In the genomic region with DNA sequence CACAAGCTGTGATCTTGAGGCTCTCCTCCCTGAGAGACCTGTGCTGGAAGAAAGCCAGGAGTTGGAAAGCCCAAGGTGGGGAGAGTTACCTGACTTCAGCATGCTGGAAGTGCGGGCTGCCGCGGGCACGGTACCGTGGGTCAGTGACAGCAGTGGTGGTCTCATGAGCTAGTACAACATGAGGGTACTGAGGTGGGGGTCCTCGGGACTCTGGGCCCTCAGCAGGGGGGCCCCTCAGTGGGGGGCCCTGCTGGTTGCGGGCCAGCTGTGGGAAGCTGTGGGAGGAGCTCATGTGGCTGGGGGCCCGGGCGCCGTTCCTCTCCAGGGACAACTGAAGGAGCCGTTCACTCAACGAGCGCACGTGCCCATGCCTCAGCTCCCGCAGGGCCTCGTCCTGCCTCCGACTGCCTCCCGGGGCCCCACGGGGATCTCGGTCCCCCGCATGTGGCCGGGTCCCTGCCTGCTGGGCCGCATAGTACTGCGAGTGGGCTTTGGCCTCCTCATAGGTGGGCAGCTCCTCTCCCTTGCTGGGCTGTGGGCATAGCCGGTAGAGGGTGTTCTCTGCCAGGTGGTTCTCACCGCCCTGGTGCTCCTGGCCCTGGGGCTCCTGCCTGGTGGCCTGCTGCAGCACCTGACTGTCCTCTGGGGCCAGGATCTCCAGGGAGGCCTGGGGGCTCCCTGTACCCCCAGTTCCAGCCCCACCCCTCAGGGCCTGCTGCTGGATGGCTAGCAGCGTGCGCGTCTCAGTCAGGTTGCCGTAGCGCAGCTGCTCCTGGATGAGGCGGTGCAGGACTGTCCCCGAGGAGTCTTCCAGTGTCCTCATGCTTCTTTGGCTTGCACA, we compare ENCODE assay signal across 11 cellular contexts. TPM values are rescaled to one million over a fixed set of nuclear protein-coding genes. Genes with fewer than 3 reads are reported as not detected.
A peak's percentile ranks its signal among the peaks of the same experiment; 100 is the strongest.
DNase-seq lines count a peak whose midpoint lies in the region; ATAC-seq, FAIRE-seq and TF ChIP-seq lines count a peak whose summit lies in the region.
"Had no signal": no experiment of that assay in that cellular context is flagged by ENCODE, and none has a peak within 500 bp of the region (broad histone marks: within the 10 kb centered on the region; RNA-seq: fewer than 3 reads in every experiment).

No MANE protein-coding gene starts in this region.

- H2BK120ac ChIP-seq in H1 (replicated peaks; ENCODE audit: low read depth, low read length) = no peak overlapping the region

- peaks cover 16% of the 10 kb centered on the region; the same call in 1 of the 2 replicates for H3K23me2 ChIP-seq in H1 (ENCODE audit: low read depth, low read length)

- H3K36me3 ChIP-seq in heart right ventricle = peaks cover 0 to 62% (median 51%) of the 10 kb centered on the region in 9 donors
- peaks cover 28 to 60% (median 45%) of the 10 kb centered on the region in 4 experiments for H3K36me3 ChIP-seq in H1 (ENCODE audit: control insufficient read depth in 2 of 4, insufficient read depth in 4 of 4, low read length in 3 of 4)
- H3K36me3 ChIP-seq in neural progenitor cell = peaks cover 21% of the 10 kb centered on the region
- H3K36me3 ChIP-seq in aorta (ENCODE audit: control insufficient read depth in 1 of 2, insufficient read depth in 2 of 2, low read length in 1 of 2) = peaks cover 4 to 13% of the 10 kb centered on the region in 2 donors

- H2BK5ac ChIP-seq in H1 (ENCODE audit: low read depth, low read length) = no peak overlapping the region

- H3K18ac ChIP-seq in H1 (ENCODE audit: extremely low read depth, low read length) = 0 out of 2 replicates have a peak overlapping the region, but pooled peaks have one; percentile 17

- intact Hi-C loops in heart right ventricle (cut with DNase I) (loop anchor here in 6 of 10 donors (2.0 to 10.0 kb wide), 5 partner anchors 56 to 796 kb away; a partner anchor contains a TSS), Right ventricle myocardium inferior (cut with DNase I) (no loop called here), aorta (cut with DNase I) (loop anchor here (5.0 to 10.0 kb wide), 3 partner anchors 101 to 156 kb away; no protein-coding TSS in a partner anchor)

- H4K91ac ChIP-seq in H1 (replicated peaks; ENCODE audit: insufficient read length, low read length) = no peak overlapping the region

- H3K23ac ChIP-seq in H1 (ENCODE audit: insufficient read length) = no peak overlapping the region

- POLR2A ChIA-PET in H1 (lab: Charles Lee; ENCODE audit: partially characterized antibody) = interaction anchor here (0.6 to 45.2 kb wide), 23 partner anchors 10 to 158 kb away, joined by 3 to 1731 read pairs (median 3); a partner anchor contains a TSS

- CTCF ChIA-PET in H1 (lab: Charles Lee; ENCODE audit: partially characterized antibody) = interaction anchor here (0.6 to 14.7 kb wide), 15 partner anchors 9 to 146 kb away, joined by 3 to 144 read pairs (median 5); no protein-coding TSS in a partner anchor

- H3K27ac ChIP-seq in heart right ventricle (peak overlapping the region; percentile 22 to 100 (median 100)), H1 (ENCODE audit: low read depth, low read length) (no peak overlapping the region), neural progenitor cell (no peak overlapping the region), aorta (ENCODE audit: low read depth in 1 of 2, low read length in 2 of 2) (peak overlapping the region in 1 of 2 donors; percentile 59)

- peak overlapping the region; percentile 58 for H3K27ac Mint-ChIP-seq in neural progenitor cell
- no peak overlapping the region for H3K27ac Mint-ChIP-seq in T-helper 2 cell treated with Interferon-gamma antibody and Interleukin-4, amounts not matched to agents 5 μg/mL and 100 μg/mL, for 36 hours
- H3K27ac Mint-ChIP-seq: activated B cell treated with CpG ODN at 0.5 μM for 24 hours had no signal

- no peaks in the 10 kb centered on the region for H3K9me3 Mint-ChIP-seq in neural progenitor cell
- no peaks in the 10 kb centered on the region for H3K9me3 Mint-ChIP-seq in T-helper 2 cell treated with Interferon-gamma antibody and Interleukin-4, amounts not matched to agents 5 μg/mL and 100 μg/mL, for 36 hours
- H3K9me3 Mint-ChIP-seq: activated B cell treated with CpG ODN at 0.5 μM for 24 hours had no signal

- H3K4me2 ChIP-seq in H1 (ENCODE audit: insufficient read depth in 1 of 2, low read depth in 2 of 2, low read length in 2 of 2) (no peak overlapping the region; a peak in 1 of 4 replicates), neural progenitor cell (no peak overlapping the region)

- H3K4ac ChIP-seq in H1 (replicated peaks; ENCODE audit: insufficient read length, low read depth, low read length) = no peak overlapping the region

- H2BK12ac ChIP-seq in H1 (ENCODE audit: low read depth, low read length) = no peak overlapping the region

- peaks cover 36 to 86% (median 74%) of the 10 kb centered on the region in 9 donors for H3K4me1 ChIP-seq in heart right ventricle
- peaks cover 14 to 26% (median 19%) of the 10 kb centered on the region in 4 experiments for H3K4me1 ChIP-seq in H1 (replicated peaks in 1 of 4; ENCODE audit: control insufficient read depth in 3 of 4, insufficient read depth in 4 of 4, low read length in 3 of 4)
- peaks cover 49% of the 10 kb centered on the region for H3K4me1 ChIP-seq in neural progenitor cell
- H3K4me1 ChIP-seq in aorta (ENCODE audit: control insufficient read depth in 1 of 2, insufficient read depth in 2 of 2, low read length in 2 of 2) = no peaks in the 10 kb centered on the region

- H4K20me1 ChIP-seq in H1 (replicated peaks in 1 of 2; ENCODE audit: control insufficient read depth in 1 of 2, insufficient read depth in 2 of 2, low read length in 2 of 2) = peaks cover 22% of the 10 kb centered on the region in 2 experiments
- peaks cover 78% of the 10 kb centered on the region for H4K20me1 ChIP-seq in neural progenitor cell (ENCODE audit: low read depth)

- no peak for TF ChIP-seq EP300 in H1 (IDR thresholded peaks at IDR 0.05; ENCODE audit: borderline replicate concordance in 1 of 2, low read depth in 2 of 2, low read length in 2 of 2)

- no peak for FAIRE-seq in H1 (lab: Jason Lieb, UNC)
- FAIRE-seq: small intestine had no signal

- peaks cover 65% of the 10 kb centered on the region for H3F3A ChIP-seq in neural progenitor cell (ENCODE audit: low read depth)

- peaks cover 0 to 33% of the 10 kb centered on the region in 2 experiments; a peak in 2 of 4 replicates for H3K79me2 ChIP-seq in H1 (ENCODE audit: control insufficient read depth in 1 of 2, insufficient read depth in 2 of 2, low read length in 2 of 2)
- H3K79me2 ChIP-seq in neural progenitor cell (ENCODE audit: low read depth) = peaks cover 71% of the 10 kb centered on the region

- no peak for TF ChIP-seq RAD21 in H1 (IDR thresholded peaks at IDR 0.05 in 1 of 2, conservative IDR thresholded peaks at IDR 0.05 in 1 of 2; ENCODE audit: low read depth in 2 of 2, low read length in 2 of 2)

- H3K27me3 ChIP-seq in heart right ventricle (peaks cover 0 to 24% (median 0%) of the 10 kb centered on the region in 7 donors), H1 (replicated peaks in 1 of 4; ENCODE audit: control insufficient read depth in 3 of 4, extremely low read depth in 1 of 4, insufficient read depth in 3 of 4, low read length in 3 of 4) (peaks cover 0 to 10% (median 5%) of the 10 kb centered on the region in 4 experiments; a peak in 5 of 7 replicates), neural progenitor cell (peaks cover 9% of the 10 kb centered on the region), aorta (ENCODE audit: control insufficient read depth in 1 of 2, insufficient read depth in 2 of 2, low read length in 1 of 2) (no peaks in the 10 kb centered on the region)

- H2BK15ac ChIP-seq in H1 (ENCODE audit: low read length) = no peak overlapping the region

- no peak overlapping the region for H3K9ac ChIP-seq in H1 (replicated peaks in 1 of 4; ENCODE audit: extremely low read depth in 1 of 4, low read depth in 3 of 4, low read length in 3 of 4)
- H3K9ac ChIP-seq in neural progenitor cell = no peak overlapping the region

- no peak overlapping the region; the same call in 1 of the 2 replicates for H2BK20ac ChIP-seq in H1 (ENCODE audit: low read length)

- 35 to 43% methylated on average over 33 of the region's 33 CpGs for WGBS in heart right ventricle, 2 donors
- 93% methylated on average over 33 of the region's 33 CpGs; no CpG with 5 or more reads in 1 of the 2 experiments for WGBS in H1 (ENCODE audit: extremely low coverage in 1 of 2, insufficient coverage in 1 of 2, insufficient read length in 1 of 2, insufficient replicate concordance in 2 of 2, low coverage in 1 of 2, low lambda C conversion rate in 2 of 2, missing lambda C conversion rate in 1 of 2), 2 experiments
- 64 to 73% methylated on average over 33 of the region's 33 CpGs for WGBS in aorta, 2 donors

- no peak for ATAC-seq in heart right ventricle
- no peak for ATAC-seq in Right ventricle myocardium inferior
- ATAC-seq in aorta (ENCODE audit: low FRiP score) = no peak
- no peak for ATAC-seq in GM18909 (IDR thresholded peaks at IDR 0.05; ENCODE audit: poor library complexity, unreplicated experiment)

- H3K4me3 ChIP-seq in heart right ventricle = peak overlapping the region in 8 of 10 donors; percentile 2 to 94 (median 82)
- no peak overlapping the region for H3K4me3 ChIP-seq in H1 (ENCODE audit: extremely low read depth in 1 of 4, insufficient read depth in 2 of 4, low read depth in 3 of 4, low read length in 4 of 4)
- H3K4me3 ChIP-seq in neural progenitor cell = no peak overlapping the region
- no peak overlapping the region for H3K4me3 ChIP-seq in aorta (ENCODE audit: low read length in 2 of 2)

- H2AFZ ChIP-seq in H1 (ENCODE audit: low read length) = no peak overlapping the region
- no peak overlapping the region for H2AFZ ChIP-seq in neural progenitor cell (replicated peaks)

- H4K8ac ChIP-seq in H1 (ENCODE audit: extremely low read depth, insufficient read depth, low read length) = peak overlapping the region; percentile 69

- no peak overlapping the region for H3K14ac ChIP-seq in H1 (ENCODE audit: insufficient read length)

- no peak overlapping the region for H3K56ac ChIP-seq in H1 (replicated peaks; ENCODE audit: insufficient read length, low read depth, low read length)

- peaks cover 52% of the 10 kb centered on the region for H3K4me1 Mint-ChIP-seq in neural progenitor cell
- H3K4me1 Mint-ChIP-seq in T-helper 2 cell treated with Interferon-gamma antibody and Interleukin-4, amounts not matched to agents 5 μg/mL and 100 μg/mL, for 36 hours (ENCODE audit: low read depth) = peaks cover 7% of the 10 kb centered on the region

- H4K5ac ChIP-seq in H1 (ENCODE audit: insufficient read length, low read depth, low read length) = no peak overlapping the region

- H3K9me3 ChIP-seq in heart right ventricle (no peaks in the 10 kb centered on the region), H1 (ENCODE audit: insufficient read depth in 2 of 2, low read depth in 1 of 2, low read length in 1 of 2) (no peaks in the 10 kb centered on the region), neural progenitor cell (ENCODE audit: low read depth) (no peaks in the 10 kb centered on the region), aorta (ENCODE audit: control insufficient read depth, low read length) (no peaks in the 10 kb centered on the region)

- H3K4me3 Mint-ChIP-seq in neural progenitor cell = peak overlapping the region; percentile 96
- no peak overlapping the region for H3K4me3 Mint-ChIP-seq in T-helper 2 cell treated with Interferon-gamma antibody and Interleukin-4, amounts not matched to agents 5 μg/mL and 100 μg/mL, for 36 hours
- H3K4me3 Mint-ChIP-seq: activated B cell treated with CpG ODN at 0.5 μM for 24 hours had no signal

- H3K36me3 Mint-ChIP-seq in neural progenitor cell = peaks cover 27% of the 10 kb centered on the region
- H3K36me3 Mint-ChIP-seq in T-helper 2 cell treated with Interferon-gamma antibody and Interleukin-4, amounts not matched to agents 5 μg/mL and 100 μg/mL, for 36 hours (ENCODE audit: low read depth) = no peaks in the 10 kb centered on the region

- no peak for TF ChIP-seq CTCF in heart right ventricle (IDR thresholded peaks at IDR 0.05)
- no peak for TF ChIP-seq CTCF in H1 (IDR thresholded peaks at IDR 0.05; ENCODE audit: control extremely low read depth in 1 of 3, insufficient read depth in 1 of 3, low read depth in 1 of 3, low read length in 3 of 3)
- TF ChIP-seq CTCF in neural progenitor cell (IDR thresholded peaks at IDR 0.05) = no peak

- peaks cover 21% of the 10 kb centered on the region for H3K27me3 Mint-ChIP-seq in neural progenitor cell (ENCODE audit: insufficient read depth, low read depth)
- H3K27me3 Mint-ChIP-seq in T-helper 2 cell treated with Interferon-gamma antibody and Interleukin-4, amounts not matched to agents 5 μg/mL and 100 μg/mL, for 36 hours (ENCODE audit: low read depth) = peaks cover 30% of the 10 kb centered on the region

- no peak overlapping the region; the same call in 1 of the 2 replicates for H2AK5ac ChIP-seq in H1 (ENCODE audit: low read depth, low read length)

- peaks cover 7% of the 10 kb centered on the region for H3K79me1 ChIP-seq in H1 (ENCODE audit: low read depth, low read length)

- DNase-seq in heart right ventricle (no peak), Right ventricle myocardium inferior (ENCODE audit: missing footprints) (no peak), H1 (ENCODE audit: low read depth in 1 of 2, low spot score in 2 of 2) (no peak), neural progenitor cell (ENCODE audit: low spot score) (no peak), aorta (peak; percentile 38 to 71)
- DNase-seq in T-helper 2 cell treated with Interferon-gamma antibody and Interleukin-4, amounts not matched to agents 5 μg/mL and 100 μg/mL, for 36 hours (ENCODE audit: low spot score) = no peak
- no peak for DNase-seq in activated CD4-positive, alpha-beta T cell treated with anti-CD3 and anti-CD28 coated beads, Interleukin-2, amount 50 U/mL, for 48 hours
- DNase-seq: activated B cell treated with CpG ODN at 0.5 μM for 24 hours, NCI-H774 had no signal

- peak in 1 of 2 experiments; percentile 20; a peak in 2 of 3 replicates for TF ChIP-seq POLR2A in H1 (IDR thresholded peaks at IDR 0.05; ENCODE audit: control extremely low read depth in 1 of 2, low read depth in 2 of 2, low read length in 2 of 2)

RNA-seq across cellular contexts. Expression of a gene that starts 3.4 kb away (rescaled TPM):
- total RNA-seq in heart right ventricle (10 to 100 TPM; 27.8 to 96.6 (median 57.8) TPM), Right ventricle myocardium inferior (61.9 TPM), neural progenitor cell (ENCODE audit: low replicate concordance) (62.9 and 121 TPM in 2 replicates), aorta (100 to 1,000 TPM in 1 of 2 donors, 10 to 100 TPM in 1; 82.1 to 118 TPM)
- polyA plus RNA-seq in heart right ventricle (10 to 100 TPM; 18.7 to 19.8 TPM), H1 (2011; rRNA removed) (19.0 and 33.5 TPM in 2 replicates), aorta (10 to 100 TPM; 12.4 to 29.3 TPM)
- total RNA-seq in H1 (2021; fragmentation: NEBNext Ultra II Directional; extraction: Animal tissue kit (Norgen Biotek cat#: 25700)) = 60.3 and 63.7 TPM in 2 replicates
- polyA plus RNA-seq in H1 (2011; cell fraction: cytosol; rRNA removed) = 31.5 TPM
- 61.9 TPM for polyA plus RNA-seq in H1 (2011; cell fraction: nucleus; rRNA removed)
- 19.2 to 24.1 TPM (median 20.7 TPM) in 4 replicates for polyA plus RNA-seq in H1 (2012, experiment 1 of 2)
- polyA plus RNA-seq in H1 (2012, experiment 2 of 2) = 17.1 TPM
- 18.6 TPM for polyA plus RNA-seq in H1 (2013, experiment 1 of 2)
- polyA plus RNA-seq in H1 (2013, experiment 2 of 2) = 17.2 TPM
- 34.9 and 37.0 TPM in 2 replicates for polyA minus RNA-seq in H1 (2011; rRNA and poly(A)+ RNA removed)
- polyA minus RNA-seq in H1 (2011; cell fraction: cytosol; rRNA and poly(A)+ RNA removed) = 31.9 TPM
- polyA minus RNA-seq in H1 (2011; cell fraction: nucleus; rRNA and poly(A)+ RNA removed) = 103 TPM
- total RNA-seq: activated B cell treated with CpG ODN at 0.5 μM for 24 hours had no signal

Comparison
In these comparisons a context has a peak if more than half of its experiments do, and no peak if none do; other contexts are left out.
1. DNase-seq: peak in aorta (2 of 2); none in heart right ventricle (0 of 2), Right ventricle myocardium inferior (single experiment), H1 (0 of 2), neural progenitor cell (single experiment), T-helper 2 cell treated with Interferon-gamma antibody and Interleukin-4, amounts not matched to agents 5 μg/mL and 100 μg/mL, for 36 hours (single experiment) and activated CD4-positive, alpha-beta T cell treated with anti-CD3 and anti-CD28 coated beads, Interleukin-2, amount 50 U/mL, for 48 hours (0 of 2).
2. H3K27ac ChIP-seq: peak in heart right ventricle (10 of 10); none in H1 (single experiment) and neural progenitor cell (single experiment).
3. H3K4me3 ChIP-seq: peak in heart right ventricle (8 of 10); none in H1 (0 of 4), neural progenitor cell (single experiment) and aorta (0 of 2).